ENCODE assay signal across 18 cellular contexts in the genomic region with DNA sequence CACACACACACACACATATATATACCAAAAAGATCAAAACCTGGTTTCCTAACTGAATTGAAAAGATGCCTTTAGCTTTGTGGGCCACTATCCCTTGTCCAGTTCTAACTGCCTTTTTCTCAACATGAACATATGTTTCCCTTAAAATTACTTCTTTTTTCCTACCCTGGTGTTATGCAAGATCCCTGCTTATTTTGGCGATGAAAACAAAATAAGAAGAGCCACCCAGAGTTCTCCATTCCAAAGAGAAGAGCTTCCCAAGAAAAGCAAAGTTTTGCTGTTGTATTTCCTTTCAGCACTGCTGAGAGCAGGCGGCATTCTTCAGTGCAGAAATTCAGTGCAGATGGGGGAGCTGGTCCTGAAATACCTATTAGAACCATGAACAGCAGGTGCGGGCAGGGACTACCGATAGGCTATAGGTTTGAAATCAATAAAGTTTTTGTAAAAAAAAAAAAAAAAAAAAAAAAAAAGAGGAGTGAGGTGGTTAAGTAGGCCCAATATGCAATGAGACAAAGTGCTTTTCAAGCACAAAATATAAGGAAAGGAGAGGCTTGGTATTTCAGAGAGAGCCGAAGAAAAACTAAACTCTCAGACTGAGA.
DNase-seq lines count a peak whose midpoint lies in the region; ATAC-seq, FAIRE-seq and TF ChIP-seq lines count a peak whose summit lies in the region.
"Had no signal": no experiment of that assay in that cellular context is flagged by ENCODE, and none has a peak within 500 bp of the region (broad histone marks: within the 10 kb centered on the region; RNA-seq: fewer than 3 reads in every experiment).

No MANE protein-coding gene starts in this region.

- H3K27me3 Mint-ChIP-seq in nephron (ENCODE audit: low read depth): peaks cover 6% of the 10 kb centered on the region

- no peak overlapping the region for H2AFZ ChIP-seq in fibroblast of lung (ENCODE audit: low read length)

- H3K4me1 Mint-ChIP-seq in nephron: peaks cover 13% of the 10 kb centered on the region

- CTCF ChIA-PET in HEK293T (lab: Yijun Ruan, JAX): interaction anchor here (0.9 kb wide), 1 partner anchor 104 kb away, joined by 5 read pairs; no protein-coding TSS in a partner anchor

- no peak for ATAC-seq in GM19455 (IDR thresholded peaks at IDR 0.05; ENCODE audit: unreplicated experiment)
- ATAC-seq in HG03457 (IDR thresholded peaks at IDR 0.05; ENCODE audit: unreplicated experiment): no peak
- ATAC-seq: left lobe of liver had no signal

- H3K27ac ChIP-seq in fibroblast of lung (ENCODE audit: insufficient read depth, low read length): no peak overlapping the region
- H3K27ac ChIP-seq: C4-2B had no signal

- peak overlapping the region in 2 of 3 experiments; percentile 73 for H3K27ac Mint-ChIP-seq in nephron
- H3K27ac Mint-ChIP-seq: T-helper 2 cell treated with Interferon-gamma antibody and Interleukin-4, amounts not matched to agents 5 μg/mL and 100 μg/mL, for 36 hours had no signal

- no peak overlapping the region for H3K4me3 ChIP-seq in fibroblast of lung (replicated peaks in 1 of 4; ENCODE audit: control extremely low read depth in 1 of 4, insufficient read depth in 1 of 4, low read depth in 3 of 4, low read length in 4 of 4)
- H3K4me3 ChIP-seq: dorsolateral prefrontal cortex had no signal

- H3K36me3 ChIP-seq in fibroblast of lung (ENCODE audit: control insufficient read depth, insufficient read depth, low read length): no peaks in the 10 kb centered on the region

- no peaks in the 10 kb centered on the region for H4K20me1 ChIP-seq in fibroblast of lung (ENCODE audit: control insufficient read depth, extremely low read depth, insufficient read depth, low read length)

- H3K9me3 ChIP-seq in fibroblast of lung (ENCODE audit: control insufficient read depth, insufficient read depth, low read depth, low read length): no peaks in the 10 kb centered on the region

- peak; percentile 61 for DNase-seq in AG20443 (ENCODE audit: low spot score)
- DNase-seq in HEK293T (ENCODE audit: extremely low spot score): no peak
- DNase-seq in fibroblast of lung (ENCODE audit: low read depth in 2 of 2): peak; percentile 22 to 75
- no peak for DNase-seq in urothelium cell line (ENCODE audit: low spot score)
- no peak for DNase-seq in HuH-7.5 (ENCODE audit: low spot score)
- DNase-seq: activated CD4-positive, alpha-beta T cell treated with anti-CD3 and anti-CD28 coated beads, Interleukin-2, amount 50 U/mL, for 4 hours; dorsolateral prefrontal cortex; GF-D8; NCI-H1417; NCI-H524 treated with DMSO at 0.1 percent for 48 hours; nucleus accumbens; RPMI8226 had no signal

- H3K4me3 Mint-ChIP-seq in nephron: no peak overlapping the region
- H3K4me3 Mint-ChIP-seq: T-helper 2 cell treated with Interferon-gamma antibody and Interleukin-4, amounts not matched to agents 5 μg/mL and 100 μg/mL, for 36 hours had no signal

- POLR2A ChIA-PET in HEK293T (lab: Yijun Ruan, JAX): no interaction called here

- no peak overlapping the region for H3K4me2 ChIP-seq in fibroblast of lung (ENCODE audit: extremely low read depth, insufficient read depth, low read length)

- peaks cover 20% of the 10 kb centered on the region for H3K36me3 Mint-ChIP-seq in nephron (ENCODE audit: low read depth)

- TF ChIP-seq CTCF in fibroblast of lung (conservative IDR thresholded peaks at IDR 0.05 in 1 of 2, IDR thresholded peaks at IDR 0.05 in 1 of 2; ENCODE audit: low read depth in 1 of 2, low read length in 2 of 2) (no peak), nephron (IDR thresholded peaks at IDR 0.05; ENCODE audit: unreplicated experiment in 3 of 3) (no peak)

- no peak overlapping the region for H3K9ac ChIP-seq in fibroblast of lung (ENCODE audit: insufficient read depth, low read length)

- no peaks in the 10 kb centered on the region for H3K27me3 ChIP-seq in fibroblast of lung (ENCODE audit: control insufficient read depth, insufficient read depth, low read length)
- H3K27me3 ChIP-seq: dorsolateral prefrontal cortex had no signal

- no peak for FAIRE-seq in urothelium cell line (lab: Jason Lieb, UNC)

- peaks cover 8% of the 10 kb centered on the region for H3K9me3 Mint-ChIP-seq in nephron

- no peaks in the 10 kb centered on the region for H3K4me1 ChIP-seq in fibroblast of lung (ENCODE audit: control insufficient read depth, extremely low read depth, insufficient read depth, low read length)

- H3K79me2 ChIP-seq in fibroblast of lung (ENCODE audit: control insufficient read depth, insufficient read depth, low read length): no peaks in the 10 kb centered on the region

TF ChIP-seq in HEK293T, 16 proteins besides CTCF, POLR2A, EP300 and RAD21:
- TF ChIP-seq FOXK2 (IDR thresholded peaks at IDR 0.05): no peak
- no peak for TF ChIP-seq L3MBTL2 (conservative IDR thresholded peaks at IDR 0.05)
- TF ChIP-seq TARDBP (IDR thresholded peaks at IDR 0.05): no peak
- no peak for TF ChIP-seq BHLHE40 (IDR thresholded peaks at IDR 0.05; ENCODE audit: borderline replicate concordance)
- TF ChIP-seq FOXA1 (IDR thresholded peaks at IDR 0.05): no peak
- no peak for TF ChIP-seq HDGF (IDR thresholded peaks at IDR 0.05; ENCODE audit: borderline replicate concordance)
- TF ChIP-seq ZNF384 (IDR thresholded peaks at IDR 0.05): peak; percentile 97
- no peak for TF ChIP-seq LEF1 (IDR thresholded peaks at IDR 0.05; ENCODE audit: borderline replicate concordance)

Comparison
In these comparisons a context has a peak if more than half of its experiments do, and no peak if none do; other contexts are left out.
1. DNase-seq: peak in AG20443 (single experiment) and fibroblast of lung (2 of 2); none in HEK293T (single experiment), urothelium cell line (single experiment) and HuH-7.5 (single experiment).